1 cellular context compared by ENCODE assay signal in genomic region chr19:42252365-42253244, GRCh38.
TF ChIP-seq lines count a peak whose summit lies in the region.

No MANE protein-coding gene starts in this region.

TF ChIP-seq in IMR-90, 13 proteins besides CTCF, POLR2A, EP300 and RAD21:
- TF ChIP-seq RFX5 (IDR thresholded peaks at IDR 0.05; ENCODE audit: low read depth, low read length) (no peak), MAZ (IDR thresholded peaks at IDR 0.05; ENCODE audit: borderline replicate concordance, low read depth, low read length) (peak; percentile 75), USF2 (IDR thresholded peaks at IDR 0.05; ENCODE audit: low read depth, low read length) (no peak), FOS (IDR thresholded peaks at IDR 0.05; ENCODE audit: low read depth, low read length) (no peak), ELK1 (IDR thresholded peaks at IDR 0.05; ENCODE audit: borderline replicate concordance, low read depth, low read length) (no peak), BHLHE40 (IDR thresholded peaks at IDR 0.05; ENCODE audit: low read depth, low read length) (peak; percentile 92), CHD1 (IDR thresholded peaks at IDR 0.05; ENCODE audit: low read depth, low read length) (no peak), CEBPB (IDR thresholded peaks at IDR 0.05; ENCODE audit: low read depth, low read length) (0 out of 2 replicates have a peak, but pooled peaks have one; percentile 2), MXI1 (IDR thresholded peaks at IDR 0.05; ENCODE audit: borderline replicate concordance, low read depth, low read length) (peak; percentile 95), SMC3 (IDR thresholded peaks at IDR 0.05; ENCODE audit: low read depth, low read length) (no peak), RCOR1 (IDR thresholded peaks at IDR 0.05; ENCODE audit: insufficient replicate concordance, low read length) (no peak), MAFK (IDR thresholded peaks at IDR 0.05; ENCODE audit: low read depth, low read length) (no peak), NFE2L2 (IDR thresholded peaks at IDR 0.05; ENCODE audit: low read depth, low read length) (no peak)
